15 cellular contexts compared by ENCODE assay signal in genomic region chr3:168990111-168990510, GRCh38.
A peak's percentile ranks its signal among the peaks of the same experiment; 100 is the strongest.
DNase-seq lines count a peak whose midpoint lies in the region; ATAC-seq and TF ChIP-seq lines count a peak whose summit lies in the region.
"Had no signal": no experiment of that assay in that cellular context is flagged by ENCODE, and none has a peak within 500 bp of the region (broad histone marks: within the 10 kb centered on the region; RNA-seq: fewer than 3 reads in every experiment).

No MANE protein-coding gene starts in this region.

- TF ChIP-seq CTCF in cardiac muscle cell (IDR thresholded peaks at IDR 0.05; ENCODE audit: low read depth, low read length), result no peak
- no peak for TF ChIP-seq CTCF in heart left ventricle (IDR thresholded peaks at IDR 0.05)
- no peak for TF ChIP-seq CTCF in cardiac fibroblast (IDR thresholded peaks at IDR 0.05; ENCODE audit: low read depth, low read length)

- H3K36me3 Mint-ChIP-seq in activated naive CD4-positive, alpha-beta T cell treated with anti-CD3 and anti-CD28 coated beads, Interleukin-2, amount 50 U/mL, for 72 hours, result no peaks in the 10 kb centered on the region

- H3K9ac ChIP-seq in rectal smooth muscle tissue (ENCODE audit: low read length), result no peak overlapping the region

- no peak overlapping the region for H3K4me3 ChIP-seq in cardiac muscle cell
- no peak overlapping the region for H3K4me3 ChIP-seq in heart left ventricle
- H3K4me3 ChIP-seq in cardiac fibroblast (replicated peaks in 1 of 2; ENCODE audit: low read depth in 2 of 2, low read length in 2 of 2), result no peak overlapping the region
- no peak overlapping the region for H3K4me3 ChIP-seq in rectal smooth muscle tissue (ENCODE audit: low read length)

- ATAC-seq in heart left ventricle, result no peak
- no peak for ATAC-seq in activated naive CD4-positive, alpha-beta T cell treated with anti-CD3 and anti-CD28 coated beads, Interleukin-2, amount 50 U/mL, for 72 hours
- no peak for ATAC-seq in GM18907 (IDR thresholded peaks at IDR 0.05; ENCODE audit: unreplicated experiment)

- H3K27ac ChIP-seq in cardiac muscle cell, result no peak overlapping the region
- H3K27ac ChIP-seq in heart left ventricle, result no peak overlapping the region
- H3K27ac ChIP-seq in rectal smooth muscle tissue (ENCODE audit: low read depth, low read length), result peak overlapping the region; percentile 31

- H3K36me3 ChIP-seq in cardiac muscle cell, result no peaks in the 10 kb centered on the region
- no peaks in the 10 kb centered on the region for H3K36me3 ChIP-seq in heart left ventricle
- H3K36me3 ChIP-seq in rectal smooth muscle tissue (ENCODE audit: control insufficient read depth, insufficient read depth, low read length), result no peaks in the 10 kb centered on the region

- peaks cover 0 to 5% of the 10 kb centered on the region in 2 donors for H3K9me3 Mint-ChIP-seq in activated naive CD4-positive, alpha-beta T cell treated with anti-CD3 and anti-CD28 coated beads, Interleukin-2, amount 50 U/mL, for 72 hours

- TF ChIP-seq POLR2A in heart left ventricle (IDR thresholded peaks at IDR 0.05), result no peak

- H3K9me3 ChIP-seq in cardiac muscle cell (ENCODE audit: low read depth) (no peaks in the 10 kb centered on the region), heart left ventricle (no peaks in the 10 kb centered on the region)

- 12 to 32% (median 21%) methylated on average over 2 of the region's 2 CpGs for WGBS in heart left ventricle, 4 donors

- intact Hi-C loops in heart left ventricle (cut with DNase I), result no loop called here

- H3K27me3 ChIP-seq in cardiac muscle cell, result no peaks in the 10 kb centered on the region
- H3K27me3 ChIP-seq in heart left ventricle, result no peaks in the 10 kb centered on the region
- H3K27me3 ChIP-seq in rectal smooth muscle tissue (ENCODE audit: control insufficient read depth, insufficient read depth, low read length), result no peaks in the 10 kb centered on the region

- no peak overlapping the region for H3K27ac Mint-ChIP-seq in activated naive CD4-positive, alpha-beta T cell treated with anti-CD3 and anti-CD28 coated beads, Interleukin-2, amount 50 U/mL, for 72 hours
- H3K27ac Mint-ChIP-seq: B cell had no signal

- DNase-seq in cardiac muscle cell (ENCODE audit: low read depth in 1 of 2, low spot score in 1 of 2) (peak; percentile 4 to 65), heart left ventricle (no peak), cardiac fibroblast (ENCODE audit: low read depth in 2 of 2) (peak; percentile 24 to 71), iris pigment epithelial cell (ENCODE audit: low read depth) (peak; percentile 9)
- DNase-seq in activated naive CD4-positive, alpha-beta T cell treated with anti-CD3 and anti-CD28 coated beads, Interleukin-2, amount 50 U/mL, for 72 hours (ENCODE audit: low spot score in 2 of 2), result no peak
- no peak for DNase-seq in activated CD4-positive, alpha-beta T cell treated with anti-CD3 and anti-CD28 coated beads, Interleukin-2, amount 50 U/mL, for 4 hours
- DNase-seq: 8988T, DMS79 treated with DMSO at 0.1 percent for 48 hours, KBM-7, NCI-H1694 treated with DMSO at 0.1 percent for 48 hours, NCI-H510A, NCI-H82 had no signal

- H3K4me1 ChIP-seq in cardiac muscle cell (ENCODE audit: low read depth) (peaks cover 11% of the 10 kb centered on the region), heart left ventricle (peaks cover 0 to 6% (median 0%) of the 10 kb centered on the region in 12 donors), rectal smooth muscle tissue (ENCODE audit: control insufficient read depth, insufficient read depth, low read length) (no peaks in the 10 kb centered on the region)

Comparison
In these comparisons a context has a peak if more than half of its experiments do, and no peak if none do; other contexts are left out.
1. DNase-seq: peak in cardiac muscle cell (2 of 2), cardiac fibroblast (2 of 2) and iris pigment epithelial cell (single experiment); none in heart left ventricle (0 of 5), activated naive CD4-positive, alpha-beta T cell treated with anti-CD3 and anti-CD28 coated beads, Interleukin-2, amount 50 U/mL, for 72 hours (0 of 2) and activated CD4-positive, alpha-beta T cell treated with anti-CD3 and anti-CD28 coated beads, Interleukin-2, amount 50 U/mL, for 4 hours (0 of 2).